8 cellular contexts compared by ENCODE assay signal in the genomic region with DNA sequence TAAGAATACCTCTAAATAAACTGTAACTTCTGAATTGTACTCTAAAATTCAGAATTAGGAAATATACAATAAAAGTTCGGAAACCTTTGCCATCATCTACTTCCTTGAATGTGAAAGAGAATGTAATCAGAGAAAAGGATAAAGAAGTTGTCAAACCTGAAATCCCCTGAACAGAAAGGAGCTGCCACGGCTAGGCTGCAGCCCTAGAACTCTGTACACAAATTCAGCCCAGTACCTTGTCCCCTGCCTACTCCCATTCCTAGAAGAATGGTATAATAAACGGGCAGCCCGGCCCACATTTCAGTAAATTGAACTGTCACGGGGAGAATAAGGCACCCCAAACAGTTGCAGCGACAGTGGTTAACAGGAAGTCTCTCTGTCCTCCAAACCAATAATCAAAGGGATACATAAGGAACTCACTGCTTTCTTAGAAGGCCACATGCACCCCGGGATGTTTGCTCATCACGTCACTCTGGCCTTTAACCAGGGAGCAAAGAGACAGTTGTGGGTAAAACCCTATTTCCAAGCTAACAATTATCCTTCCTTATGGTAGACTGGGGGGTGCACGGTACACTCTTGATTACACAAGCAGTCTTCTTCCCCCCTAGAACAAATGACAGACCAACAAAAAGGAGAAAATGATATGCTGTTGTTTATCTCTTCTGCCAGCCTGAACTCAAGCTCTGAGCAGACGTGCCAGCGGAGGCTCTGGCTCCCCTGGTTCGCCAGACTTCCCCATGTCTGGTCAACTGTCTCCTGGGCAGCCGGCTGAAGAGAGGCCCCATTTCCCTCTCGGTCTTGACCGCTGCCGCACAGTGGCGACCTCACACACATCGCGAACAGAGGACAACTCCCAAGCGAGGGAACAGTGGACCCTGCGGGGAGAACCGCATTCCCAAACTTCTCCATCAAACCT. TPM values are rescaled to one million over a fixed set of nuclear protein-coding genes. Genes with fewer than 3 reads are reported as not detected.
DNase-seq lines count a peak whose midpoint lies in the region; ATAC-seq, FAIRE-seq and TF ChIP-seq lines count a peak whose summit lies in the region.

No MANE protein-coding gene starts in this region.

- no peak for TF ChIP-seq RAD21 in K562 (CRISPR knock-in tag; conservative IDR thresholded peaks at IDR 0.05 in 1 of 2, IDR thresholded peaks at IDR 0.05 in 1 of 2)

- intact Hi-C loops in K562 (cut with micrococcal nuclease), result loop anchor here (2.0 to 5.0 kb wide), 3 partner anchors 23 to 106 kb away; partner anchors contain the start of gene LIG3

- no peak for TF ChIP-seq EP300 in K562 (IDR thresholded peaks at IDR 0.05; ENCODE audit: low read length)

- CTCF ChIA-PET in K562 (lab: Yijun Ruan, JAX; ENCODE audit: low intra/inter-chr PET ratio), result no interaction called here

- peaks cover 43% of the 10 kb centered on the region for H3K79me2 ChIP-seq in K562 (ENCODE audit: control insufficient read depth, insufficient read depth, low read length)

- H3K4me1 ChIP-seq in K562 (replicated peaks in 1 of 2; ENCODE audit: control insufficient read depth in 2 of 2, insufficient read depth in 2 of 2, low read length in 2 of 2), result peaks cover 22 to 26% of the 10 kb centered on the region in 2 experiments

- H3K9ac ChIP-seq in K562 (ENCODE audit: insufficient read depth in 1 of 2, low read depth in 2 of 2, low read length in 2 of 2), result peak overlapping the region; percentile 75 to 92

- ATAC-seq in HG03025 (IDR thresholded peaks at IDR 0.05; ENCODE audit: low FRiP score, unreplicated experiment) (peak; percentile 9), K562 (peak; percentile 80)

- peak overlapping the region; percentile 94 for H3K4me3 Mint-ChIP-seq in progenitor cell of endocrine pancreas (ENCODE audit: low read depth)

- H3K36me3 ChIP-seq in K562 (ENCODE audit: control insufficient read depth, insufficient read depth, low read length), result no peaks in the 10 kb centered on the region

- peak overlapping the region; percentile 85 for H2AFZ ChIP-seq in K562 (ENCODE audit: low read depth, low read length)

- BruUV-seq in K562 (replicated peaks; lab: Mats Ljungman, UMichigan), result no TSS peak

- POLR2A ChIA-PET in K562 (lab: Yijun Ruan, JAX), result interaction anchor here (0.7 to 1.2 kb wide), 4 partner anchors 8 to 115 kb away, joined by 3 to 5 read pairs (median 3); partner anchors contain the start of gene RFFL

- no peaks in the 10 kb centered on the region for H3K27me3 Mint-ChIP-seq in progenitor cell of endocrine pancreas

- no peak for TF ChIP-seq POLR2A in K562 (conservative IDR thresholded peaks at IDR 0.05)

- TF ChIP-seq CTCF in K562 (IDR thresholded peaks at IDR 0.05 in 2 of 3, conservative IDR thresholded peaks at IDR 0.05 in 1 of 3; ENCODE audit: insufficient read depth in 2 of 3, low read depth in 1 of 3, low read length in 3 of 3) (0 out of 6 replicates have a peak, but pooled peaks of 1 of the 3 experiments have one; percentile 15), progenitor cell of endocrine pancreas (IDR thresholded peaks at IDR 0.05; ENCODE audit: unreplicated experiment) (no peak)

- no peaks in the 10 kb centered on the region for H3K36me3 Mint-ChIP-seq in progenitor cell of endocrine pancreas (ENCODE audit: insufficient read depth)

- peaks cover 47% of the 10 kb centered on the region for H3K4me1 Mint-ChIP-seq in progenitor cell of endocrine pancreas (ENCODE audit: low read depth)

- H3K9me3 Mint-ChIP-seq in progenitor cell of endocrine pancreas (ENCODE audit: low read depth), result no peaks in the 10 kb centered on the region

- H3K27ac Mint-ChIP-seq in progenitor cell of endocrine pancreas, result peak overlapping the region; percentile 97

- no peaks in the 10 kb centered on the region for H3K9me3 ChIP-seq in K562 (replicated peaks; ENCODE audit: control insufficient read depth, insufficient read depth, low read depth, low read length)

- H4K20me1 ChIP-seq in K562 (replicated peaks; ENCODE audit: control insufficient read depth, insufficient read depth, low read length), result no peaks in the 10 kb centered on the region

- WGBS in K562 (ENCODE audit: insufficient coverage, low coverage, missing lambda C conversion rate), result 1% methylated on average over 22 of the region's 22 CpGs

- H3K4me3 ChIP-seq in K562, result peak overlapping the region; percentile 87

- peaks cover 1% of the 10 kb centered on the region for H3K9me1 ChIP-seq in K562 (ENCODE audit: control insufficient read depth, insufficient read depth, low read length)

- peak overlapping the region; percentile 83 for H3K4me2 ChIP-seq in K562 (ENCODE audit: insufficient read depth, low read length)

- FAIRE-seq in K562 (lab: Jason Lieb, UNC), result peak; percentile 77

- peak; percentile 1 for DNase-seq in NCI-H2029 treated with DMSO at 0.1 percent for 48 hours (lab: John Stamatoyannopoulos, UW)
- DNase-seq in NCI-H2029 (lab: John Stamatoyannopoulos, UW), result no peak
- DNase-seq in SK-N-DZ (ENCODE audit: low spot score), result peak; percentile 39
- DNase-seq in K562 (ENCODE audit: extremely low read depth in 1 of 4, low spot score in 3 of 4), result peak in 3 of 4 experiments; percentile 17 to 74 (median 44)
- peak in 47 of 51 donors; percentile 11 to 89 (median 55) for DNase-seq in hypothalamus (lab: John Stamatoyannopoulos, UW)
- peak; percentile 19 for DNase-seq in progenitor cell of endocrine pancreas (ENCODE audit: low spot score, unreplicated experiment)
- DNase-seq in NCI-H524 (lab: John Stamatoyannopoulos, UW), result no peak

- in situ Hi-C loops in K562 (cut with MboI), result no loop called here

- H3K27me3 ChIP-seq in K562 (ENCODE audit: control insufficient read depth in 2 of 2, insufficient read depth in 2 of 2, low read length in 2 of 2), result no peaks in the 10 kb centered on the region

- peak overlapping the region; percentile 73 for H3K27ac ChIP-seq in K562 (ENCODE audit: extremely low read depth, low read depth, low read length)

RNA-seq across cellular contexts. Expression of gene RFFL, which starts 24.5 kb away (rescaled TPM):
- 8.5 and 9.7 TPM in 2 replicates for polyA plus RNA-seq in SK-N-DZ (2014; cell fraction: cytosol; rRNA removed)
- polyA plus RNA-seq in SK-N-DZ (2014; cell fraction: nucleus; rRNA removed), result 3.3 and 7.7 TPM in 2 replicates
- 11.5 and 14.4 TPM in 2 replicates for total RNA-seq in K562 (2011; cell fraction: chromatin; rRNA removed; ENCODE audit: low replicate concordance)
- total RNA-seq in K562 (2011; cell fraction: nucleolus; rRNA removed), result 9.2 and 10.5 TPM in 2 replicates
- 11.7 and 23.2 TPM in 2 replicates for total RNA-seq in K562 (2011; cell fraction: nucleoplasm; rRNA removed)
- total RNA-seq in K562 (2014; rRNA removed), result 12.7 and 16.4 TPM in 2 replicates
- 12.5 and 12.8 TPM in 2 replicates for total RNA-seq in K562 (2014; rRNA removed; fragmentation: Illumina TruSeq; extraction: Trizol)
- 12.4 and 12.5 TPM in 2 replicates for total RNA-seq in K562 (2015; rRNA removed; fragmentation: Illumina TruSeq; extraction: Trizol)
- 18.1 and 19.3 TPM in 2 replicates for total RNA-seq in K562 (2021)
- 11.9 and 15.9 TPM in 2 replicates for polyA plus RNA-seq in K562 (2011; rRNA removed)
- 12.4 and 14.9 TPM in 2 replicates for polyA plus RNA-seq in K562 (2011; cell fraction: cytosol; rRNA removed)
- 4.3 and 7.3 TPM in 2 replicates for polyA plus RNA-seq in K562 (2011; cell fraction: nucleus; rRNA removed)
- polyA plus RNA-seq in K562 (2012), result 11.4 and 12.5 TPM in 2 replicates
- polyA plus RNA-seq in K562 (2014; fragmentation: Illumina TruSeq; extraction: Trizol), result 13.7 and 13.9 TPM in 2 replicates
- polyA plus RNA-seq in K562 (2014; fragmentation: Nextera tagmentation; extraction: Ambion mirVana), result 1 to 10 TPM; 3.4 to 3.7 TPM
- 9.2 and 9.6 TPM in 2 replicates for polyA plus RNA-seq in K562 (2014; rRNA removed)
- polyA minus RNA-seq in K562 (2011; rRNA and poly(A)+ RNA removed), result 21.2 and 39.4 TPM in 2 replicates
- polyA minus RNA-seq in K562 (2011; cell fraction: cytosol; rRNA and poly(A)+ RNA removed), result 16.7 and 19.7 TPM in 2 replicates
- 3.3 and 3.5 TPM in 2 replicates for polyA minus RNA-seq in K562 (2011; cell fraction: nucleus; rRNA and poly(A)+ RNA removed)
- 34.0 and 35.2 TPM in 2 replicates for total RNA-seq in progenitor cell of endocrine pancreas

RNA-seq across cellular contexts. Expression of gene RAD51D, which starts 31.7 kb away (rescaled TPM):
- 25.3 and 25.9 TPM in 2 replicates for polyA plus RNA-seq in SK-N-DZ (2014; cell fraction: cytosol; rRNA removed)
- 25.4 and 33.4 TPM in 2 replicates for polyA plus RNA-seq in SK-N-DZ (2014; cell fraction: nucleus; rRNA removed)
- total RNA-seq in K562 (2011; cell fraction: chromatin; rRNA removed; ENCODE audit: low replicate concordance), result 28.2 and 36.5 TPM in 2 replicates
- total RNA-seq in K562 (2011; cell fraction: nucleolus; rRNA removed), result 27.3 and 37.6 TPM in 2 replicates
- total RNA-seq in K562 (2011; cell fraction: nucleoplasm; rRNA removed), result 31.2 and 38.6 TPM in 2 replicates
- total RNA-seq in K562 (2014; rRNA removed) (6.3 and 7.6 TPM in 2 replicates), K562 (2014; rRNA removed; fragmentation: Illumina TruSeq; extraction: Trizol) (7.4 and 8.7 TPM in 2 replicates), K562 (2015; rRNA removed; fragmentation: Illumina TruSeq; extraction: Trizol) (8.7 and 10.3 TPM in 2 replicates), K562 (2021) (16.9 and 19.0 TPM in 2 replicates), progenitor cell of endocrine pancreas (16.0 and 18.8 TPM in 2 replicates)
- polyA plus RNA-seq in K562 (2011; rRNA removed) (10.1 and 15.2 TPM in 2 replicates), K562 (2014; fragmentation: Illumina TruSeq; extraction: Trizol) (8.4 and 11.1 TPM in 2 replicates), K562 (2014; fragmentation: Nextera tagmentation; extraction: Ambion mirVana) (1 to 10 TPM; 2.2 to 2.5 TPM), K562 (2014; rRNA removed) (10.1 and 15.2 TPM in 2 replicates)
- 8.7 and 14.5 TPM in 2 replicates for polyA plus RNA-seq in K562 (2011; cell fraction: cytosol; rRNA removed)
- polyA plus RNA-seq in K562 (2011; cell fraction: nucleus; rRNA removed), result 12.8 and 20.8 TPM in 2 replicates
- 12.3 and 16.7 TPM in 2 replicates for polyA plus RNA-seq in K562 (2012)
- polyA minus RNA-seq in K562 (2011; rRNA and poly(A)+ RNA removed), result 6.3 and 11.0 TPM in 2 replicates
- polyA minus RNA-seq in K562 (2011; cell fraction: cytosol; rRNA and poly(A)+ RNA removed), result 3.4 and 5.9 TPM in 2 replicates
- 10.9 and 17.9 TPM in 2 replicates for polyA minus RNA-seq in K562 (2011; cell fraction: nucleus; rRNA and poly(A)+ RNA removed)

RNA-seq across cellular contexts. Expression of gene FNDC8, which starts 33.4 kb away (rescaled TPM):
- not detected in 2 replicates for polyA plus RNA-seq in SK-N-DZ (2014; cell fraction: cytosol; rRNA removed)
- polyA plus RNA-seq in SK-N-DZ (2014; cell fraction: nucleus; rRNA removed), result not detected in 2 replicates
- not detected in 2 replicates for total RNA-seq in K562 (2011; cell fraction: chromatin; rRNA removed; ENCODE audit: low replicate concordance)
- not detected in 2 replicates for total RNA-seq in K562 (2011; cell fraction: nucleolus; rRNA removed)
- not detected in 2 replicates for total RNA-seq in K562 (2011; cell fraction: nucleoplasm; rRNA removed)
- total RNA-seq in K562 (2014; rRNA removed) (not detected in 2 replicates), K562 (2014; rRNA removed; fragmentation: Illumina TruSeq; extraction: Trizol) (not detected in 2 replicates), K562 (2015; rRNA removed; fragmentation: Illumina TruSeq; extraction: Trizol) (not detected in 2 replicates), K562 (2021) (not detected in 2 replicates), progenitor cell of endocrine pancreas (not detected in 2 replicates)
- polyA plus RNA-seq in K562 (2011; rRNA removed) (not detected in 2 replicates), K562 (2014; fragmentation: Illumina TruSeq; extraction: Trizol) (not detected in 2 replicates), K562 (2014; fragmentation: Nextera tagmentation; extraction: Ambion mirVana) (under 1 TPM in 1 of 2 experiments, not detected in 1; 0.04 TPM), K562 (2014; rRNA removed) (not detected in 2 replicates)
- 0.04 TPM in 1 of 2 replicates, not detected in the other for polyA plus RNA-seq in K562 (2011; cell fraction: cytosol; rRNA removed)
- not detected in 2 replicates for polyA plus RNA-seq in K562 (2011; cell fraction: nucleus; rRNA removed)
- 0.12 TPM in 1 of 2 replicates, not detected in the other for polyA plus RNA-seq in K562 (2012)
- polyA minus RNA-seq in K562 (2011; rRNA and poly(A)+ RNA removed), result not detected in 2 replicates
- polyA minus RNA-seq in K562 (2011; cell fraction: cytosol; rRNA and poly(A)+ RNA removed), result not detected in 2 replicates
- polyA minus RNA-seq in K562 (2011; cell fraction: nucleus; rRNA and poly(A)+ RNA removed), result not detected in 2 replicates

RNA-seq across cellular contexts. Expression of gene NLE1, which starts 54.1 kb away (rescaled TPM):
- 35.3 and 39.3 TPM in 2 replicates for polyA plus RNA-seq in SK-N-DZ (2014; cell fraction: cytosol; rRNA removed)
- polyA plus RNA-seq in SK-N-DZ (2014; cell fraction: nucleus; rRNA removed), result 41.4 and 57.2 TPM in 2 replicates
- total RNA-seq in K562 (2011; cell fraction: chromatin; rRNA removed; ENCODE audit: low replicate concordance), result 19.4 and 63.1 TPM in 2 replicates
- total RNA-seq in K562 (2011; cell fraction: nucleolus; rRNA removed), result 45.3 and 54.7 TPM in 2 replicates
- total RNA-seq in K562 (2011; cell fraction: nucleoplasm; rRNA removed), result 33.1 and 41.2 TPM in 2 replicates
- total RNA-seq in K562 (2014; rRNA removed) (44.9 and 53.4 TPM in 2 replicates), K562 (2014; rRNA removed; fragmentation: Illumina TruSeq; extraction: Trizol) (18.0 and 24.6 TPM in 2 replicates), K562 (2015; rRNA removed; fragmentation: Illumina TruSeq; extraction: Trizol) (28.2 and 30.0 TPM in 2 replicates), K562 (2021) (63.2 and 69.0 TPM in 2 replicates), progenitor cell of endocrine pancreas (18.1 and 19.5 TPM in 2 replicates)
- polyA plus RNA-seq in K562 (2011; rRNA removed) (21.2 and 26.5 TPM in 2 replicates), K562 (2014; fragmentation: Illumina TruSeq; extraction: Trizol) (29.4 and 45.9 TPM in 2 replicates), K562 (2014; fragmentation: Nextera tagmentation; extraction: Ambion mirVana) (1 to 10 TPM; 3.8 to 7.0 TPM), K562 (2014; rRNA removed) (36.0 and 41.0 TPM in 2 replicates)
- 27.7 and 65.1 TPM in 2 replicates for polyA plus RNA-seq in K562 (2011; cell fraction: cytosol; rRNA removed)
- polyA plus RNA-seq in K562 (2011; cell fraction: nucleus; rRNA removed), result 29.2 and 62.5 TPM in 2 replicates
- polyA plus RNA-seq in K562 (2012), result 28.9 and 31.2 TPM in 2 replicates
- 13.6 and 28.5 TPM in 2 replicates for polyA minus RNA-seq in K562 (2011; rRNA and poly(A)+ RNA removed)
- polyA minus RNA-seq in K562 (2011; cell fraction: cytosol; rRNA and poly(A)+ RNA removed), result 19.2 and 23.5 TPM in 2 replicates
- polyA minus RNA-seq in K562 (2011; cell fraction: nucleus; rRNA and poly(A)+ RNA removed), result 25.4 and 35.7 TPM in 2 replicates

RNA-seq across cellular contexts. Expression of gene UNC45B, which starts 59.6 kb away (rescaled TPM):
- polyA plus RNA-seq in SK-N-DZ (2014; cell fraction: cytosol; rRNA removed), result not detected in 2 replicates
- polyA plus RNA-seq in SK-N-DZ (2014; cell fraction: nucleus; rRNA removed), result not detected in 2 replicates
- total RNA-seq in K562 (2011; cell fraction: chromatin; rRNA removed; ENCODE audit: low replicate concordance), result not detected in 2 replicates
- not detected in 2 replicates for total RNA-seq in K562 (2011; cell fraction: nucleolus; rRNA removed)
- total RNA-seq in K562 (2011; cell fraction: nucleoplasm; rRNA removed), result not detected in 2 replicates
- total RNA-seq in K562 (2014; rRNA removed) (not detected in 2 replicates), K562 (2014; rRNA removed; fragmentation: Illumina TruSeq; extraction: Trizol) (not detected in 2 replicates), K562 (2015; rRNA removed; fragmentation: Illumina TruSeq; extraction: Trizol) (not detected in 2 replicates), K562 (2021) (not detected in 2 replicates), progenitor cell of endocrine pancreas (not detected in 2 replicates)
- polyA plus RNA-seq in K562 (2011; rRNA removed) (not detected in 2 replicates), K562 (2014; fragmentation: Illumina TruSeq; extraction: Trizol) (not detected in 2 replicates), K562 (2014; fragmentation: Nextera tagmentation; extraction: Ambion mirVana) (not detected), K562 (2014; rRNA removed) (not detected in 2 replicates)
- 0.01 TPM in 1 of 2 replicates, not detected in the other for polyA plus RNA-seq in K562 (2011; cell fraction: cytosol; rRNA removed)
- not detected in 2 replicates for polyA plus RNA-seq in K562 (2011; cell fraction: nucleus; rRNA removed)
- polyA plus RNA-seq in K562 (2012), result not detected in 2 replicates
- polyA minus RNA-seq in K562 (2011; rRNA and poly(A)+ RNA removed), result not detected in 2 replicates
- polyA minus RNA-seq in K562 (2011; cell fraction: cytosol; rRNA and poly(A)+ RNA removed), result not detected in 2 replicates
- polyA minus RNA-seq in K562 (2011; cell fraction: nucleus; rRNA and poly(A)+ RNA removed), result not detected in 2 replicates

Comparison
In these comparisons a context has a peak if more than half of its experiments do, and no peak if none do; other contexts are left out.
1. DNase-seq: peak in NCI-H2029 treated with DMSO at 0.1 percent for 48 hours (single experiment), SK-N-DZ (single experiment), K562 (3 of 4), hypothalamus (47 of 51) and progenitor cell of endocrine pancreas (single experiment); none in NCI-H2029 (single experiment) and NCI-H524 (0 of 2).